Comparison of ENCODE assay signal across 25 cellular contexts in the genomic region with DNA sequence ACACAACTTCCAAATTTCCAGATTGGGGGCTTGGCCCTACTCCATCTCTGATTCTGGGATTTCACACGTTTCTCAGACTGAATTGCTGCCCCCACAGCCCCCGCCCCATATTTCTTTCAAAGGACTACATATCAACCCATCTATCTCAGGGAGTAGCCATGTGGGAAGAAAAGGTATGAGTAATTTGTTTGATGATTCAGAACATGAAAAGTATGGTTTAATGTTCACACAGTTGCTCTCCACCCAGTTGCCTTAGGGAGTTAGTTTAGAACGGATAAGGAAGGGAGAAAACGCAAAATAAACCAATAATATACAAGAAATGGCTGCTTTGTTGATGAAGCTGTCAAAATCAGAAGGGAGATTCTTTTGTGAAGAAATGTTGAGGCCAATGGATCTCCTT.
DNase-seq lines count a peak whose midpoint lies in the region; ATAC-seq, FAIRE-seq and TF ChIP-seq lines count a peak whose summit lies in the region.
"Had no signal": no experiment of that assay in that cellular context is flagged by ENCODE, and none has a peak within 500 bp of the region (broad histone marks: within the 10 kb centered on the region; RNA-seq: fewer than 3 reads in every experiment).

No MANE protein-coding gene starts in this region.

- DNase-seq in A172 (ENCODE audit: low spot score) (peak; percentile 11), GM12878 (ENCODE audit: low read depth, low spot score) (peak; percentile 54), iris pigment epithelial cell (ENCODE audit: low read depth) (peak; percentile 28), NCI-H187 treated with DMSO at 0.1 percent for 48 hours (lab: John Stamatoyannopoulos, UW) (no peak)
- no peak for DNase-seq in stimulated activated naive CD8-positive, alpha-beta T cell treated with anti-CD3 and anti-CD28 coated beads, Interleukin-15, amount 100 ng/mL, for 72 hours
- no peak for DNase-seq in stimulated activated CD4-positive, alpha-beta T cell treated with anti-CD3 and anti-CD28 coated beads, Interleukin-2, amount 100 ng/mL, for 48 hours
- DNase-seq: ACHN; activated CD4-positive, alpha-beta T cell treated with anti-CD3 and anti-CD28 coated beads for 48 hours; activated CD8-positive, alpha-beta memory T cell treated with anti-CD3 and anti-CD28 coated beads, Interleukin-2, amount 50 U/mL, for 4 hours; activated effector memory CD4-positive, alpha-beta T cell treated with anti-CD3 and anti-CD28 coated beads, Interleukin-2, amount 50 U/mL, for 16 hours; aorta; immature natural killer cell; natural killer cell; NCI-H1105; NCI-H2107; NCI-H748 treated with DMSO at 0.1 percent for 48 hours; PC-3; stimulated activated CD4-positive, alpha-beta T cell treated with anti-CD3 and anti-CD28 coated beads, Interleukin-15, amount 100 ng/mL, for 24 hours; stimulated activated naive CD4-positive, alpha-beta T cell; trophoblast cell had no signal

- H3K4me2 ChIP-seq in GM12878 (ENCODE audit: control insufficient read depth, insufficient read depth) = peak overlapping the region; percentile 30; the same call in 1 of the 2 replicates

- TF ChIP-seq POLR2A in GM12878 (IDR thresholded peaks at IDR 0.05; ENCODE audit: low read depth, low read length) = no peak

- no TSS peak for BruUV-seq in GM12878 (replicated peaks; lab: Mats Ljungman, UMichigan)

- TF ChIP-seq RAD21 in GM12878 (IDR thresholded peaks at IDR 0.05; ENCODE audit: insufficient read depth, low read depth, low read length) = peak; percentile 37; the same call in 1 of the 2 replicates

- no peak overlapping the region for H2AFZ ChIP-seq in GM12878 (ENCODE audit: control insufficient read depth, low read depth, low read length)

- RAD21 ChIA-PET in GM12878 (lab: Charles Lee; ENCODE audit: unreplicated experiment) = interaction anchor here (1.2 to 3.2 kb wide), 6 partner anchors 24 to 142 kb away, joined by 3 to 24 read pairs (median 10); no protein-coding TSS in a partner anchor

- H3K27ac Mint-ChIP-seq in stimulated activated naive CD8-positive, alpha-beta T cell treated with anti-CD3 and anti-CD28 coated beads, Interleukin-15, amount 100 ng/mL, for 72 hours = no peak overlapping the region
- H3K27ac Mint-ChIP-seq: CD14-positive monocyte; dendritic cell treated with granulocyte-macrophage colony-stimulating factor and Interleukin-4, amounts not matched to agents 40 ng/mL and 50 ng/mL, for 4 days; immature natural killer cell; natural killer cell had no signal

- FAIRE-seq in GM12878 (lab: Jason Lieb, UNC) = no peak
- FAIRE-seq: K562 had no signal

- SMC1A ChIA-PET in GM12878 (lab: Charles Lee; ENCODE audit: uncharacterized antibody, unreplicated experiment) = interaction anchor here (0.6 to 5.6 kb wide), 10 partner anchors 9 to 77 kb away, joined by 3 to 42 read pairs (median 10); no protein-coding TSS in a partner anchor

- CTCF ChIA-PET in GM12878 (lab: Yijun Ruan, JAX) = no interaction called here

- intact Hi-C loops in GM12878 (cut with micrococcal nuclease; ENCODE audit: unreplicated experiment) = loop anchor here (1.0 kb wide), 1 partner anchor 53 kb away; no protein-coding TSS in a partner anchor

- H3K4me3 Mint-ChIP-seq in stimulated activated naive CD8-positive, alpha-beta T cell treated with anti-CD3 and anti-CD28 coated beads, Interleukin-15, amount 100 ng/mL, for 72 hours = no peak overlapping the region
- H3K4me3 Mint-ChIP-seq: CD14-positive monocyte; dendritic cell treated with granulocyte-macrophage colony-stimulating factor and Interleukin-4, amounts not matched to agents 40 ng/mL and 50 ng/mL, for 4 days; immature natural killer cell; natural killer cell had no signal

- H3K36me3 ChIP-seq in GM12878 (ENCODE audit: control insufficient read depth in 2 of 2, insufficient read depth in 2 of 2, low read length in 1 of 2) = no peaks in the 10 kb centered on the region; a peak in 1 of 4 replicates

- WGBS in GM12878 (ENCODE audit: insufficient coverage, insufficient replicate concordance, low lambda C conversion rate, missing lambda C conversion rate) = 25% methylated on average over 4 of the region's 4 CpGs

- peaks cover 9% of the 10 kb centered on the region for H3K9me3 ChIP-seq in GM12878 (replicated peaks; ENCODE audit: control insufficient read depth, insufficient read depth, low read length)

- H3K4me1 Mint-ChIP-seq in stimulated activated naive CD8-positive, alpha-beta T cell treated with anti-CD3 and anti-CD28 coated beads, Interleukin-15, amount 100 ng/mL, for 72 hours = no peaks in the 10 kb centered on the region
- H3K4me1 Mint-ChIP-seq: immature natural killer cell, natural killer cell had no signal

- POLR2A ChIA-PET in GM12878 (lab: Charles Lee) = interaction anchor here (1.3 to 3.6 kb wide), 4 partner anchors 23 to 146 kb away, joined by 3 to 18 read pairs (median 12); no protein-coding TSS in a partner anchor

- no peaks in the 10 kb centered on the region for H4K20me1 ChIP-seq in GM12878 (ENCODE audit: control insufficient read depth, insufficient read depth)

- no peak overlapping the region for H3K4me3 ChIP-seq in GM12878
- H3K4me3 ChIP-seq: K562 had no signal

- in situ Hi-C loops in GM12878 (cut with MboI) = no loop called here

- H3K9me3 Mint-ChIP-seq in stimulated activated naive CD8-positive, alpha-beta T cell treated with anti-CD3 and anti-CD28 coated beads, Interleukin-15, amount 100 ng/mL, for 72 hours = no peaks in the 10 kb centered on the region

- H3K79me2 ChIP-seq in GM12878 (ENCODE audit: control insufficient read depth, insufficient read depth, low read length) = peaks cover 33% of the 10 kb centered on the region

- ATAC-seq in HG02610 (IDR thresholded peaks at IDR 0.05; ENCODE audit: unreplicated experiment) (peak; percentile 53), GM12878 (peak; percentile 81), HG02981 (IDR thresholded peaks at IDR 0.05; ENCODE audit: unreplicated experiment) (no peak)
- ATAC-seq in stimulated activated naive CD8-positive, alpha-beta T cell treated with anti-CD3 and anti-CD28 coated beads, Interleukin-15, amount 100 ng/mL, for 72 hours = no peak
- ATAC-seq: K562, natural killer cell, PC-3 had no signal

- H3K27ac ChIP-seq in GM12878 (ENCODE audit: control insufficient read depth, insufficient read depth) = peak overlapping the region; percentile 82

- no peak for TF ChIP-seq CTCF in GM12878 (IDR thresholded peaks at IDR 0.05 in 2 of 3, conservative IDR thresholded peaks at IDR 0.05 in 1 of 3; ENCODE audit: control insufficient read depth in 2 of 3, extremely low read depth in 1 of 3, insufficient read depth in 1 of 3, low read depth in 3 of 3, low read length in 3 of 3)

- H3K27me3 ChIP-seq in GM12878 (replicated peaks in 1 of 2; ENCODE audit: control insufficient read depth in 2 of 2, insufficient read depth in 2 of 2, low read length in 1 of 2) = no peaks in the 10 kb centered on the region

- H3K27me3 Mint-ChIP-seq in stimulated activated naive CD8-positive, alpha-beta T cell treated with anti-CD3 and anti-CD28 coated beads, Interleukin-15, amount 100 ng/mL, for 72 hours = no peaks in the 10 kb centered on the region
- H3K27me3 Mint-ChIP-seq: dendritic cell treated with granulocyte-macrophage colony-stimulating factor and Interleukin-4, amounts not matched to agents 40 ng/mL and 50 ng/mL, for 4 days had no signal

- H3K4me1 ChIP-seq in GM12878 (ENCODE audit: control insufficient read depth, insufficient read depth, low read length) = peaks cover 23% of the 10 kb centered on the region

- TF ChIP-seq EP300 in GM12878 (IDR thresholded peaks at IDR 0.05; ENCODE audit: borderline replicate concordance in 1 of 2, control insufficient read depth in 1 of 2, low read depth in 2 of 2, low read length in 2 of 2) = 0 out of 4 replicates have a peak, but pooled peaks of 1 of the 2 experiments have one; percentile 20

- H3K9ac ChIP-seq in GM12878 (ENCODE audit: control insufficient read depth, insufficient read depth, low read length) = peak overlapping the region; percentile 26; the same call in 1 of the 2 replicates

TF ChIP-seq in GM12878, 131 proteins besides CTCF, POLR2A, EP300 and RAD21 (continues in another document):
- TF ChIP-seq ZNF274 (IDR thresholded peaks at IDR 0.05; ENCODE audit: insufficient read depth, insufficient read length) = no peak
- no peak for TF ChIP-seq SREBF2 (IDR thresholded peaks at IDR 0.05; ENCODE audit: low read length)
- TF ChIP-seq, protein P1, sequence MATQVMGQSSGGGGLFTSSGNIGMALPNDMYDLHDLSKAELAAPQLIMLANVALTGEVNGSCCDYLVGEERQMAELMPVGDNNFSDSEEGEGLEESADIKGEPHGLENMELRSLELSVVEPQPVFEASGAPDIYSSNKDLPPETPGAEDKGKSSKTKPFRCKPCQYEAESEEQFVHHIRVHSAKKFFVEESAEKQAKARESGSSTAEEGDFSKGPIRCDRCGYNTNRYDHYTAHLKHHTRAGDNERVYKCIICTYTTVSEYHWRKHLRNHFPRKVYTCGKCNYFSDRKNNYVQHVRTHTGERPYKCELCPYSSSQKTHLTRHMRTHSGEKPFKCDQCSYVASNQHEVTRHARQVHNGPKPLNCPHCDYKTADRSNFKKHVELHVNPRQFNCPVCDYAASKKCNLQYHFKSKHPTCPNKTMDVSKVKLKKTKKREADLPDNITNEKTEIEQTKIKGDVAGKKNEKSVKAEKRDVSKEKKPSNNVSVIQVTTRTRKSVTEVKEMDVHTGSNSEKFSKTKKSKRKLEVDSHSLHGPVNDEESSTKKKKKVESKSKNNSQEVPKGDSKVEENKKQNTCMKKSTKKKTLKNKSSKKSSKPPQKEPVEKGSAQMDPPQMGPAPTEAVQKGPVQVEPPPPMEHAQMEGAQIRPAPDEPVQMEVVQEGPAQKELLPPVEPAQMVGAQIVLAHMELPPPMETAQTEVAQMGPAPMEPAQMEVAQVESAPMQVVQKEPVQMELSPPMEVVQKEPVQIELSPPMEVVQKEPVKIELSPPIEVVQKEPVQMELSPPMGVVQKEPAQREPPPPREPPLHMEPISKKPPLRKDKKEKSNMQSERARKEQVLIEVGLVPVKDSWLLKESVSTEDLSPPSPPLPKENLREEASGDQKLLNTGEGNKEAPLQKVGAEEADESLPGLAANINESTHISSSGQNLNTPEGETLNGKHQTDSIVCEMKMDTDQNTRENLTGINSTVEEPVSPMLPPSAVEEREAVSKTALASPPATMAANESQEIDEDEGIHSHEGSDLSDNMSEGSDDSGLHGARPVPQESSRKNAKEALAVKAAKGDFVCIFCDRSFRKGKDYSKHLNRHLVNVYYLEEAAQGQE (IDR thresholded peaks at IDR 0.05; ENCODE audit: low read depth, low read length) = no peak
- TF ChIP-seq IKZF2 (IDR thresholded peaks at IDR 0.05) = peak in 1 of 2 experiments; percentile 36; a peak in 1 of 4 replicates
- TF ChIP-seq NFXL1 (IDR thresholded peaks at IDR 0.05; ENCODE audit: borderline replicate concordance) = no peak
- TF ChIP-seq GABPA (IDR thresholded peaks at IDR 0.05; ENCODE audit: low read depth) = 0 out of 2 replicates have a peak, but pooled peaks have one; percentile 46
- TF ChIP-seq SMC3 (IDR thresholded peaks at IDR 0.05; ENCODE audit: borderline replicate concordance, low read length) = no peak; the same call in 1 of the 2 replicates
- TF ChIP-seq ZBED1 (IDR thresholded peaks at IDR 0.05; ENCODE audit: borderline replicate concordance) = peak; percentile 71; the same call in 1 of the 2 replicates
- no peak for TF ChIP-seq SMAD5 (IDR thresholded peaks at IDR 0.05; ENCODE audit: low read depth)
- peak; percentile 73 for TF ChIP-seq MEF2B (IDR thresholded peaks at IDR 0.05; ENCODE audit: partially characterized antibody, poor library complexity, severe bottlenecking)

Comparison
In these comparisons a context has a peak if more than half of its experiments do, and no peak if none do; other contexts are left out.
1. DNase-seq: peak in A172 (single experiment), GM12878 (single experiment) and iris pigment epithelial cell (single experiment); none in NCI-H187 treated with DMSO at 0.1 percent for 48 hours (single experiment), stimulated activated naive CD8-positive, alpha-beta T cell treated with anti-CD3 and anti-CD28 coated beads, Interleukin-15, amount 100 ng/mL, for 72 hours (0 of 2) and stimulated activated CD4-positive, alpha-beta T cell treated with anti-CD3 and anti-CD28 coated beads, Interleukin-2, amount 100 ng/mL, for 48 hours (0 of 2).
2. ATAC-seq: peak in HG02610 (single experiment) and GM12878 (single experiment); none in HG02981 (single experiment) and stimulated activated naive CD8-positive, alpha-beta T cell treated with anti-CD3 and anti-CD28 coated beads, Interleukin-15, amount 100 ng/mL, for 72 hours (single experiment).